In the genomic region with DNA sequence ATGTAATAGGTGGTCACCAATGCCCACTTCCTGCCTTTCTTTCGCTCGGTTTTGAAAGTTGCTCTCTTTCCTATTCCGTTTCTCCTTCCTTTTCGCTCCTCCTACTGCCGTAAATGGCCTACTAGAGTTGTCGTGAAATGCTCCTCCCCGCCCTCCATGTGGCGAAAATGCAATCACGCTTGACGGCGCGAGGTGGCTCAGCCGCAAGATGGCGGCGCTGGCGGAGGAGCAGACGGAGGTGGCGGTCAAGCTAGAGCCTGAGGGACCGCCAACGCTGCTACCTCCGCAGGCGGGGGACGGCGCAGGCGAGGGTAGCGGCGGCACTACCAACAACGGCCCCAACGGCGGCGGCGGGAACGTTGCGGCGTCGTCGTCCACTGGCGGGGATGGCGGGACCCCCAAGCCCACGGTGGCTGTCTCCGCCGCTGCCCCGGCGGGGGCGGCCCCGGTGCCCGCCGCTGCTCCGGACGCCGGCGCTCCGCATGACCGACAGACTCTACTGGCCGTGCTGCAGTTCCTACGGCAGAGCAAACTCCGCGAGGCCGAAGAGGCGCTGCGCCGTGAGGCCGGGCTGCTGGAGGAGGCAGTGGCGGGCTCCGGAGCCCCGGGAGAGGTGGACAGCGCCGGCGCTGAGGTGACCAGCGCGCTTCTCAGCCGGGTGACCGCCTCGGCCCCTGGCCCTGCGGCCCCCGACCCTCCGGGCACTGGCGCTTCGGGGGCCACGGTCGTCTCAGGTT, we compare ENCODE assay signal across 1 cellular context.
TF ChIP-seq lines count a peak whose summit lies in the region.

A gene (plus strand): TSS at position 195 of the 737 bp plus-strand sequence. CDS start 14 bp downstream, at position 209.

TF ChIP-seq in HEK293, 187 proteins besides CTCF, POLR2A, EP300 and RAD21 (continued from another document and continues in another):
- peak; percentile 100 for TF ChIP-seq ZNF366 (tag by site-specific recombination; conservative IDR thresholded peaks at IDR 0.05)
- TF ChIP-seq ZNF621 (tag by site-specific recombination; IDR thresholded peaks at IDR 0.05): no peak
- 0 out of 2 replicates have a peak, but pooled peaks have one; percentile 10 for TF ChIP-seq KLF1 (tag by site-specific recombination; IDR thresholded peaks at IDR 0.05)
- TF ChIP-seq ZNF354C (tag by site-specific recombination; IDR thresholded peaks at IDR 0.05; ENCODE audit: borderline replicate concordance, low read depth): no peak
- TF ChIP-seq, protein P1, sequence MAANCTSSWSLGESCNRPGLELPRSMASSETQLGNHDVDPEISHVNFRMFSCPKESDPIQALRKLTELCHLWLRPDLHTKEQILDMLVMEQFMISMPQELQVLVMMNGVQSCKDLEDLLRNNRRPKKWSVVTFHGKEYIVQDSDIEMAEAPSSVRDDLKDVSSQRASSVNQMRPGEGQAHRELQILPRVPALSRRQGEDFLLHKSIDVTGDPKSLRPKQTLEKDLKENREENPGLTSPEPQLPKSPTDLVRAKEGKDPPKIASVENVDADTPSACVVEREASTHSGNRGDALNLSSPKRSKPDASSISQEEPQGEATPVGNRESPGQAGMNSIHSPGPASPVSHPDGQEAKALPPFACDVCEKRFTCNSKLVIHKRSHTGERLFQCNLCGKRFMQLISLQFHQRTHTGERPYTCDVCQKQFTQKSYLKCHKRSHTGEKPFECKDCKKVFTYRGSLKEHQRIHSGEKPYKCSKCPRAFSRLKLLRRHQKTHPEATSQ (tag by site-specific recombination; IDR thresholded peaks at IDR 0.05): 0 out of 2 replicates have a peak, but pooled peaks have one; percentile 33
- TF ChIP-seq ZNF560 (tag by site-specific recombination; IDR thresholded peaks at IDR 0.05; ENCODE audit: borderline replicate concordance): no peak
- no peak for TF ChIP-seq ZFP41 (tag by site-specific recombination; IDR thresholded peaks at IDR 0.05; ENCODE audit: borderline replicate concordance)
- TF ChIP-seq ZBTB21 (tag by site-specific recombination; IDR thresholded peaks at IDR 0.05): no peak
- TF ChIP-seq ZNF157 (tag by site-specific recombination; IDR thresholded peaks at IDR 0.05): no peak
- TF ChIP-seq, protein P2, sequence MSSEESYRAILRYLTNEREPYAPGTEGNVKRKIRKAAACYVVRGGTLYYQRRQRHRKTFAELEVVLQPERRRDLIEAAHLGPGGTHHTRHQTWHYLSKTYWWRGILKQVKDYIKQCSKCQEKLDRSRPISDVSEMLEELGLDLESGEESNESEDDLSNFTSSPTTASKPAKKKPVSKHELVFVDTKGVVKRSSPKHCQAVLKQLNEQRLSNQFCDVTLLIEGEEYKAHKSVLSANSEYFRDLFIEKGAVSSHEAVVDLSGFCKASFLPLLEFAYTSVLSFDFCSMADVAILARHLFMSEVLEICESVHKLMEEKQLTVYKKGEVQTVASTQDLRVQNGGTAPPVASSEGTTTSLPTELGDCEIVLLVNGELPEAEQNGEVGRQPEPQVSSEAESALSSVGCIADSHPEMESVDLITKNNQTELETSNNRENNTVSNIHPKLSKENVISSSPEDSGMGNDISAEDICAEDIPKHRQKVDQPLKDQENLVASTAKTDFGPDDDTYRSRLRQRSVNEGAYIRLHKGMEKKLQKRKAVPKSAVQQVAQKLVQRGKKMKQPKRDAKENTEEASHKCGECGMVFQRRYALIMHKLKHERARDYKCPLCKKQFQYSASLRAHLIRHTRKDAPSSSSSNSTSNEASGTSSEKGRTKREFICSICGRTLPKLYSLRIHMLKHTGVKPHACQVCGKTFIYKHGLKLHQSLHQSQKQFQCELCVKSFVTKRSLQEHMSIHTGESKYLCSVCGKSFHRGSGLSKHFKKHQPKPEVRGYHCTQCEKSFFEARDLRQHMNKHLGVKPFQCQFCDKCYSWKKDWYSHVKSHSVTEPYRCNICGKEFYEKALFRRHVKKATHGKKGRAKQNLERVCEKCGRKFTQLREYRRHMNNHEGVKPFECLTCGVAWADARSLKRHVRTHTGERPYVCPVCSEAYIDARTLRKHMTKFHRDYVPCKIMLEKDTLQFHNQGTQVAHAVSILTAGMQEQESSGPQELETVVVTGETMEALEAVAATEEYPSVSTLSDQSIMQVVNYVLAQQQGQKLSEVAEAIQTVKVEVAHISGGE (tag by site-specific recombination; conservative IDR thresholded peaks at IDR 0.05; ENCODE audit: low read depth): peak; percentile 66
- no peak for TF ChIP-seq ZNF140 (tag by site-specific recombination; IDR thresholded peaks at IDR 0.05)
- TF ChIP-seq, protein P3, sequence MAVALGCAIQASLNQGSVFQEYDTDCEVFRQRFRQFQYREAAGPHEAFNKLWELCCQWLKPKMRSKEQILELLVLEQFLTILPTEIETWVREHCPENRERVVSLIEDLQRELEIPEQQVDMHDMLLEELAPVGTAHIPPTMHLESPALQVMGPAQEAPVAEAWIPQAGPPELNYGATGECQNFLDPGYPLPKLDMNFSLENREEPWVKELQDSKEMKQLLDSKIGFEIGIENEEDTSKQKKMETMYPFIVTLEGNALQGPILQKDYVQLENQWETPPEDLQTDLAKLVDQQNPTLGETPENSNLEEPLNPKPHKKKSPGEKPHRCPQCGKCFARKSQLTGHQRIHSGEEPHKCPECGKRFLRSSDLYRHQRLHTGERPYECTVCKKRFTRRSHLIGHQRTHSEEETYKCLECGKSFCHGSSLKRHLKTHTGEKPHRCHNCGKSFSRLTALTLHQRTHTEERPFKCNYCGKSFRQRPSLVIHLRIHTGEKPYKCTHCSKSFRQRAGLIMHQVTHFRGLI (tag by site-specific recombination; IDR thresholded peaks at IDR 0.05): no peak
- no peak for TF ChIP-seq ZNF555 (tag by site-specific recombination; conservative IDR thresholded peaks at IDR 0.05)
- TF ChIP-seq ZNF221 (tag by site-specific recombination; IDR thresholded peaks at IDR 0.05; ENCODE audit: borderline replicate concordance): no peak
- TF ChIP-seq, protein P4, sequence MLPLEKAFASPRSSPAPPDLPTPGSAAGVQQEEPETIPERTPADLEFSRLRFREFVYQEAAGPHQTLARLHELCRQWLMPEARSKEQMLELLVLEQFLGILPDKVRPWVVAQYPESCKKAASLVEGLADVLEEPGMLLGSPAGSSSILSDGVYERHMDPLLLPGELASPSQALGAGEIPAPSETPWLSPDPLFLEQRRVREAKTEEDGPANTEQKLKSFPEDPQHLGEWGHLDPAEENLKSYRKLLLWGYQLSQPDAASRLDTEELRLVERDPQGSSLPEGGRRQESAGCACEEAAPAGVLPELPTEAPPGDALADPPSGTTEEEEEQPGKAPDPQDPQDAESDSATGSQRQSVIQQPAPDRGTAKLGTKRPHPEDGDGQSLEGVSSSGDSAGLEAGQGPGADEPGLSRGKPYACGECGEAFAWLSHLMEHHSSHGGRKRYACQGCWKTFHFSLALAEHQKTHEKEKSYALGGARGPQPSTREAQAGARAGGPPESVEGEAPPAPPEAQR (tag by site-specific recombination; IDR thresholded peaks at IDR 0.05): 0 out of 2 replicates have a peak, but pooled peaks have one; percentile 34
- no peak for TF ChIP-seq HOXC10 (CRISPR knock-in tag; IDR thresholded peaks at IDR 0.05)
- TF ChIP-seq BCL11A (tag by site-specific recombination; IDR thresholded peaks at IDR 0.05; ENCODE audit: low read depth): no peak; the same call in 1 of the 2 replicates
- TF ChIP-seq ZNF391 (tag by site-specific recombination; IDR thresholded peaks at IDR 0.05; ENCODE audit: borderline replicate concordance, low read depth): no peak
- TF ChIP-seq, protein P5, sequence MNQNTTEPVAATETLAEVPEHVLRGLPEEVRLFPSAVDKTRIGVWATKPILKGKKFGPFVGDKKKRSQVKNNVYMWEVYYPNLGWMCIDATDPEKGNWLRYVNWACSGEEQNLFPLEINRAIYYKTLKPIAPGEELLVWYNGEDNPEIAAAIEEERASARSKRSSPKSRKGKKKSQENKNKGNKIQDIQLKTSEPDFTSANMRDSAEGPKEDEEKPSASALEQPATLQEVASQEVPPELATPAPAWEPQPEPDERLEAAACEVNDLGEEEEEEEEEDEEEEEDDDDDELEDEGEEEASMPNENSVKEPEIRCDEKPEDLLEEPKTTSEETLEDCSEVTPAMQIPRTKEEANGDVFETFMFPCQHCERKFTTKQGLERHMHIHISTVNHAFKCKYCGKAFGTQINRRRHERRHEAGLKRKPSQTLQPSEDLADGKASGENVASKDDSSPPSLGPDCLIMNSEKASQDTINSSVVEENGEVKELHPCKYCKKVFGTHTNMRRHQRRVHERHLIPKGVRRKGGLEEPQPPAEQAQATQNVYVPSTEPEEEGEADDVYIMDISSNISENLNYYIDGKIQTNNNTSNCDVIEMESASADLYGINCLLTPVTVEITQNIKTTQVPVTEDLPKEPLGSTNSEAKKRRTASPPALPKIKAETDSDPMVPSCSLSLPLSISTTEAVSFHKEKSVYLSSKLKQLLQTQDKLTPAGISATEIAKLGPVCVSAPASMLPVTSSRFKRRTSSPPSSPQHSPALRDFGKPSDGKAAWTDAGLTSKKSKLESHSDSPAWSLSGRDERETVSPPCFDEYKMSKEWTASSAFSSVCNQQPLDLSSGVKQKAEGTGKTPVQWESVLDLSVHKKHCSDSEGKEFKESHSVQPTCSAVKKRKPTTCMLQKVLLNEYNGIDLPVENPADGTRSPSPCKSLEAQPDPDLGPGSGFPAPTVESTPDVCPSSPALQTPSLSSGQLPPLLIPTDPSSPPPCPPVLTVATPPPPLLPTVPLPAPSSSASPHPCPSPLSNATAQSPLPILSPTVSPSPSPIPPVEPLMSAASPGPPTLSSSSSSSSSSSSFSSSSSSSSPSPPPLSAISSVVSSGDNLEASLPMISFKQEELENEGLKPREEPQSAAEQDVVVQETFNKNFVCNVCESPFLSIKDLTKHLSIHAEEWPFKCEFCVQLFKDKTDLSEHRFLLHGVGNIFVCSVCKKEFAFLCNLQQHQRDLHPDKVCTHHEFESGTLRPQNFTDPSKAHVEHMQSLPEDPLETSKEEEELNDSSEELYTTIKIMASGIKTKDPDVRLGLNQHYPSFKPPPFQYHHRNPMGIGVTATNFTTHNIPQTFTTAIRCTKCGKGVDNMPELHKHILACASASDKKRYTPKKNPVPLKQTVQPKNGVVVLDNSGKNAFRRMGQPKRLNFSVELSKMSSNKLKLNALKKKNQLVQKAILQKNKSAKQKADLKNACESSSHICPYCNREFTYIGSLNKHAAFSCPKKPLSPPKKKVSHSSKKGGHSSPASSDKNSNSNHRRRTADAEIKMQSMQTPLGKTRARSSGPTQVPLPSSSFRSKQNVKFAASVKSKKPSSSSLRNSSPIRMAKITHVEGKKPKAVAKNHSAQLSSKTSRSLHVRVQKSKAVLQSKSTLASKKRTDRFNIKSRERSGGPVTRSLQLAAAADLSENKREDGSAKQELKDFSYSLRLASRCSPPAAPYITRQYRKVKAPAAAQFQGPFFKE (tag by site-specific recombination; IDR thresholded peaks at IDR 0.05; ENCODE audit: borderline replicate concordance): no peak
- TF ChIP-seq, protein P6, sequence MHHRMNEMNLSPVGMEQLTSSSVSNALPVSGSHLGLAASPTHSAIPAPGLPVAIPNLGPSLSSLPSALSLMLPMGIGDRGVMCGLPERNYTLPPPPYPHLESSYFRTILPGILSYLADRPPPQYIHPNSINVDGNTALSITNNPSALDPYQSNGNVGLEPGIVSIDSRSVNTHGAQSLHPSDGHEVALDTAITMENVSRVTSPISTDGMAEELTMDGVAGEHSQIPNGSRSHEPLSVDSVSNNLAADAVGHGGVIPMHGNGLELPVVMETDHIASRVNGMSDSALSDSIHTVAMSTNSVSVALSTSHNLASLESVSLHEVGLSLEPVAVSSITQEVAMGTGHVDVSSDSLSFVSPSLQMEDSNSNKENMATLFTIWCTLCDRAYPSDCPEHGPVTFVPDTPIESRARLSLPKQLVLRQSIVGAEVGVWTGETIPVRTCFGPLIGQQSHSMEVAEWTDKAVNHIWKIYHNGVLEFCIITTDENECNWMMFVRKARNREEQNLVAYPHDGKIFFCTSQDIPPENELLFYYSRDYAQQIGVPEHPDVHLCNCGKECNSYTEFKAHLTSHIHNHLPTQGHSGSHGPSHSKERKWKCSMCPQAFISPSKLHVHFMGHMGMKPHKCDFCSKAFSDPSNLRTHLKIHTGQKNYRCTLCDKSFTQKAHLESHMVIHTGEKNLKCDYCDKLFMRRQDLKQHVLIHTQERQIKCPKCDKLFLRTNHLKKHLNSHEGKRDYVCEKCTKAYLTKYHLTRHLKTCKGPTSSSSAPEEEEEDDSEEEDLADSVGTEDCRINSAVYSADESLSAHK (tag by site-specific recombination; IDR thresholded peaks at IDR 0.05): no peak
- TF ChIP-seq ZBTB8A (tag by site-specific recombination; IDR thresholded peaks at IDR 0.05): no peak
- peak; percentile 7; the same call in 1 of the 2 replicates for TF ChIP-seq ZNF121 (tag by site-specific recombination; IDR thresholded peaks at IDR 0.05)
- TF ChIP-seq ZNF202 (tag by site-specific recombination; IDR thresholded peaks at IDR 0.05; ENCODE audit: borderline replicate concordance): no peak
- no peak for TF ChIP-seq ZNF239 (tag by site-specific recombination; IDR thresholded peaks at IDR 0.05)
- TF ChIP-seq ZNF2 (tag by site-specific recombination; IDR thresholded peaks at IDR 0.05): peak; percentile 22; the same call in 1 of the 2 replicates
- TF ChIP-seq ZBTB17 (tag by site-specific recombination; IDR thresholded peaks at IDR 0.05): peak; percentile 95
- no peak for TF ChIP-seq ZNF138 (tag by site-specific recombination; IDR thresholded peaks at IDR 0.05; ENCODE audit: borderline replicate concordance)
- no peak for TF ChIP-seq MZF1 (tag by site-specific recombination; IDR thresholded peaks at IDR 0.05; ENCODE audit: borderline replicate concordance)
- no peak for TF ChIP-seq ZNF248 (tag by site-specific recombination; IDR thresholded peaks at IDR 0.05)
- peak; percentile 78 for TF ChIP-seq EGR2 (tag by site-specific recombination; IDR thresholded peaks at IDR 0.05; ENCODE audit: low read depth)
- TF ChIP-seq ZFP3 (tag by site-specific recombination; IDR thresholded peaks at IDR 0.05; ENCODE audit: low read depth): no peak
- TF ChIP-seq ZNF223 (tag by site-specific recombination; IDR thresholded peaks at IDR 0.05): no peak
- TF ChIP-seq, protein P7, sequence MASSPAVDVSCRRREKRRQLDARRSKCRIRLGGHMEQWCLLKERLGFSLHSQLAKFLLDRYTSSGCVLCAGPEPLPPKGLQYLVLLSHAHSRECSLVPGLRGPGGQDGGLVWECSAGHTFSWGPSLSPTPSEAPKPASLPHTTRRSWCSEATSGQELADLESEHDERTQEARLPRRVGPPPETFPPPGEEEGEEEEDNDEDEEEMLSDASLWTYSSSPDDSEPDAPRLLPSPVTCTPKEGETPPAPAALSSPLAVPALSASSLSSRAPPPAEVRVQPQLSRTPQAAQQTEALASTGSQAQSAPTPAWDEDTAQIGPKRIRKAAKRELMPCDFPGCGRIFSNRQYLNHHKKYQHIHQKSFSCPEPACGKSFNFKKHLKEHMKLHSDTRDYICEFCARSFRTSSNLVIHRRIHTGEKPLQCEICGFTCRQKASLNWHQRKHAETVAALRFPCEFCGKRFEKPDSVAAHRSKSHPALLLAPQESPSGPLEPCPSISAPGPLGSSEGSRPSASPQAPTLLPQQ (tag by site-specific recombination; IDR thresholded peaks at IDR 0.05): peak; percentile 62
- TF ChIP-seq ZNF394 (tag by site-specific recombination; IDR thresholded peaks at IDR 0.05; ENCODE audit: borderline replicate concordance): peak; percentile 83; the same call in 1 of the 2 replicates
- no peak for TF ChIP-seq ZNF585B (tag by site-specific recombination; IDR thresholded peaks at IDR 0.05)
- TF ChIP-seq ZNF132 (tag by site-specific recombination; IDR thresholded peaks at IDR 0.05; ENCODE audit: borderline replicate concordance): no peak
- TF ChIP-seq KLF9 (tag by site-specific recombination; IDR thresholded peaks at IDR 0.05; ENCODE audit: low read depth): peak; percentile 53; the same call in 1 of the 2 replicates
- TF ChIP-seq ZNF785 (tag by site-specific recombination; IDR thresholded peaks at IDR 0.05): 0 out of 2 replicates have a peak, but pooled peaks have one; percentile 32
- no peak for TF ChIP-seq ZNF521 (tag by site-specific recombination; IDR thresholded peaks at IDR 0.05)
